In the genomic region with DNA sequence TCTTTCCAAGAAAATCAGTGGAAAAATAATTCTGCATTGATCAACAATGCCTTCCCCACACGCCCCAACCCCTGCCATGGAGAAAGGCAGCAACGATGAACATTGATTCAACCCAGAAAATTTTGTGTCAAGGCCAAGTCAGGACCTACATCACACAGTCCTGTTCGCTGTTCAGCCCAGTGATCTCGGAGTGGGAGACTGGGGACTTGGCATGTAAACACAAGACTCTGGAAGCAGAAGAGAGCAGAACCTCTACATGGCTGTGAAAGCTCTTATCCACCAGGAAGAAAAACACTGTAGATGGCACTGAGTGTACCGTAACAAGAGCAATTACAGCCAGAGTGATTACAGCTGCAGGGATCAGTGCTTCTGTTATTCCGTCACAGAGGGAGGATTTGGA, we compare ENCODE assay signal across 18 cellular contexts.
"Had no signal": no experiment of that assay in that cellular context is flagged by ENCODE, and none has a peak within 500 bp of the region (broad histone marks: within the 10 kb centered on the region; RNA-seq: fewer than 3 reads in every experiment).

No MANE protein-coding gene starts in this region.

- H3K27ac Mint-ChIP-seq: activated CD4-positive, alpha-beta memory T cell treated with anti-CD3 and anti-CD28 coated beads for 36 hours; activated CD8-positive, alpha-beta memory T cell treated with anti-CD3 and anti-CD28 coated beads, Interleukin-2, amount 10 ng/mL, durations not matched to agents 7 days and 5 days; activated naive CD8-positive, alpha-beta T cell treated with anti-CD3 and anti-CD28 coated beads, Interleukin-2, amount 10 ng/mL, durations not matched to agents 7 days and 5 days; dendritic cell treated with granulocyte-macrophage colony-stimulating factor and Interleukin-4, amounts not matched to agents 40 ng/mL and 50 ng/mL, for 4 days; memory B cell; naive B cell; WTC11 had no signal

- H3K4me3 Mint-ChIP-seq: activated CD4-positive, alpha-beta memory T cell treated with anti-CD3 and anti-CD28 coated beads for 36 hours; activated CD8-positive, alpha-beta memory T cell treated with anti-CD3 and anti-CD28 coated beads, Interleukin-2, amount 10 ng/mL, durations not matched to agents 7 days and 5 days; activated naive CD8-positive, alpha-beta T cell treated with anti-CD3 and anti-CD28 coated beads, Interleukin-2, amount 10 ng/mL, durations not matched to agents 7 days and 5 days; dendritic cell treated with granulocyte-macrophage colony-stimulating factor and Interleukin-4, amounts not matched to agents 40 ng/mL and 50 ng/mL, for 4 days; memory B cell; naive B cell; WTC11 had no signal

- H3K27me3 Mint-ChIP-seq: activated CD4-positive, alpha-beta memory T cell treated with anti-CD3 and anti-CD28 coated beads for 36 hours; activated CD8-positive, alpha-beta memory T cell treated with anti-CD3 and anti-CD28 coated beads, Interleukin-2, amount 10 ng/mL, durations not matched to agents 7 days and 5 days; activated naive CD8-positive, alpha-beta T cell treated with anti-CD3 and anti-CD28 coated beads, Interleukin-2, amount 10 ng/mL, durations not matched to agents 7 days and 5 days; dendritic cell treated with granulocyte-macrophage colony-stimulating factor and Interleukin-4, amounts not matched to agents 40 ng/mL and 50 ng/mL, for 4 days; memory B cell; naive B cell had no signal

- ATAC-seq: activated CD8-positive, alpha-beta memory T cell treated with anti-CD3 and anti-CD28 coated beads, Interleukin-2, amount 10 ng/mL, durations not matched to agents 7 days and 5 days; gastroesophageal sphincter; heart left ventricle; mucosa of descending colon; stimulated activated naive CD8-positive, alpha-beta T cell treated with anti-CD3 and anti-CD28 coated beads, Interleukin-15, Interleukin-2, amounts not matched to agents 100 U/mL and 50 U/mL, for 24 hours; WTC11 had no signal

- DNase-seq: activated CD4-positive, alpha-beta memory T cell treated with anti-CD3 and anti-CD28 coated beads for 36 hours; activated CD4-positive, alpha-beta T cell treated with anti-CD3 and anti-CD28 coated beads for 4 hours; activated CD8-positive, alpha-beta memory T cell treated with anti-CD3 and anti-CD28 coated beads, Interleukin-2, amount 10 ng/mL, durations not matched to agents 7 days and 5 days; activated naive CD4-positive, alpha-beta T cell treated with Interleukin-2 at 50 U/mL for 16 hours; activated naive CD8-positive, alpha-beta T cell treated with anti-CD3 and anti-CD28 coated beads, Interleukin-2, amount 10 ng/mL, durations not matched to agents 7 days and 5 days; amygdala; effector memory CD4-positive, alpha-beta T cell; heart left ventricle; mucosa of descending colon; naive B cell; stimulated activated naive CD8-positive, alpha-beta T cell treated with anti-CD3 and anti-CD28 coated beads, Interleukin-15, Interleukin-2, amounts not matched to agents 100 U/mL and 50 U/mL, for 24 hours; substantia nigra; transverse colon; uterus had no signal

- H3K36me3 Mint-ChIP-seq: activated CD4-positive, alpha-beta memory T cell treated with anti-CD3 and anti-CD28 coated beads for 36 hours; activated CD8-positive, alpha-beta memory T cell treated with anti-CD3 and anti-CD28 coated beads, Interleukin-2, amount 10 ng/mL, durations not matched to agents 7 days and 5 days; activated naive CD8-positive, alpha-beta T cell treated with anti-CD3 and anti-CD28 coated beads, Interleukin-2, amount 10 ng/mL, durations not matched to agents 7 days and 5 days; memory B cell; naive B cell; WTC11 had no signal

- H3K9me3 Mint-ChIP-seq: activated CD4-positive, alpha-beta memory T cell treated with anti-CD3 and anti-CD28 coated beads for 36 hours; activated naive CD8-positive, alpha-beta T cell treated with anti-CD3 and anti-CD28 coated beads, Interleukin-2, amount 10 ng/mL, durations not matched to agents 7 days and 5 days; WTC11 had no signal

- H3K4me1 Mint-ChIP-seq: activated CD8-positive, alpha-beta memory T cell treated with anti-CD3 and anti-CD28 coated beads, Interleukin-2, amount 10 ng/mL, durations not matched to agents 7 days and 5 days; activated naive CD8-positive, alpha-beta T cell treated with anti-CD3 and anti-CD28 coated beads, Interleukin-2, amount 10 ng/mL, durations not matched to agents 7 days and 5 days; memory B cell; naive B cell had no signal
